ENCODE assay signal across 1 cellular context in genomic region chr3:14842277-14842676, GRCh38.
TF ChIP-seq lines count a peak whose summit lies in the region.

No MANE protein-coding gene starts in this region.

TF ChIP-seq in H1, 55 proteins besides CTCF, POLR2A, EP300 and RAD21 (continued from another document):
- TF ChIP-seq POU5F1 (IDR thresholded peaks at IDR 0.05; ENCODE audit: low read depth, low read length) = no peak
- TF ChIP-seq USF2 (IDR thresholded peaks at IDR 0.05; ENCODE audit: low read length) = no peak
- no peak for TF ChIP-seq ZNF274 (IDR thresholded peaks at IDR 0.05; ENCODE audit: borderline replicate concordance, extremely low read depth, low read length)
- no peak for TF ChIP-seq EZH2 (IDR thresholded peaks at IDR 0.05; ENCODE audit: low read depth, low read length, severe bottlenecking)
- no peak for TF ChIP-seq SP2 (IDR thresholded peaks at IDR 0.05; ENCODE audit: low read length)
- TF ChIP-seq YY1 (IDR thresholded peaks at IDR 0.05; ENCODE audit: low read depth, low read length) = no peak
- TF ChIP-seq HDAC6 (IDR thresholded peaks at IDR 0.05; ENCODE audit: low read depth, low read length) = no peak
- TF ChIP-seq SP4 (IDR thresholded peaks at IDR 0.05; ENCODE audit: low read length) = no peak
- no peak for TF ChIP-seq BRCA1 (IDR thresholded peaks at IDR 0.05; ENCODE audit: low read depth, low read length)
